ENCODE assay signal across 8 cellular contexts in the genomic region with DNA sequence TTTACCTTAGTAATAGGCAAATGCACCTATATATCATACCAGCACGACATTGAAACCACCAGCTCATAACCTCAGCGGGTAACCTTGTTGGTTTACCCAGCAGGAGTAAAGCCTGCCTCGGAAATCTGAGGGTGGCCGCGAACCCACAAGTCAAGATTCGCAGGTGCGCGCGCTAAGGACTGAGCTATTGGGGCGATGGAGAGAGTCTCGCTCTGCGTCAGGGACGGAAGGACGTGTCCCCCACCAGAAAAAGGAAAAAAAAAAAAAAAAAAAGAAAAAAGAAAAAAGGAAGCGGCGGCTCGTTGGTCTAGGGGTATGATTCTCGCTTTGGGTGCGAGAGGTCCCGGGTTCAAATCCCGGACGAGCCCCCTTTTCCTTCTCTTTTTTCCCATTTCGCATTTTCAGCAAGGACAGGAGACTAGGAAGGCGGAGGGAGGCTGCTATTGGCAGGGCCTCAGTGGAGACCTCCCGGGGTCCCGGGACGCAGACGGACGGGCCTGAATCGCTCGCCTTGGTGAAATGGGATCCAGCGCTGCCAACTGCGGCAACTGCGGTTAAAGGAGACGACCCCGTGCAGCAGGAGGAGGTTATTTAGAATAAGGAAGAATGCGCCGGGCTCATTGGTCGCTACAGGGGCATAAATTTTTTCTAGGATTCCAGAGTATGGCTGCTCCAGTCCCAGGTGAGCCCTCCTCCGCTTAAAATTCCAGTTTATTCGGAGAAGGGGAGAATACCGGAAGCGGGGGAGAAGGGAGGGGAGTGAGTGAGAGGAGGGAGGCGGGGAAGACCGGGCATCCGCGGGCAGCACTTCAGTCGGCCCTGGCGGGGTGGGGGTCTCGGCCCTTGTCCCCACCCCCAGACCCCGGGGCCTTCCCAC.
DNase-seq lines count a peak whose midpoint lies in the region; ATAC-seq lines count a peak whose summit lies in the region.

A gene (plus strand): TSS at position 407 of the 877 bp plus-strand sequence.

- DNase-seq in NCI-H510A treated with DMSO at 0.1 percent for 48 hours (lab: John Stamatoyannopoulos, UW), result peak; percentile 29
- DNase-seq in NCI-H510A (lab: John Stamatoyannopoulos, UW), result no peak
- DNase-seq in NCI-H524 (lab: John Stamatoyannopoulos, UW), result peak; percentile 81 to 85
- DNase-seq in activated T-cell treated with anti-CD3 and anti-CD28 coated beads, Interleukin-2, amount 50 U/mL, for 48 hours, result peak; percentile 87 to 88
- peak; percentile 71 for DNase-seq in glomerular visceral epithelial cell (ENCODE audit: extremely low spot score)
- DNase-seq in stimulated activated CD4-positive, alpha-beta T cell treated with anti-CD3 and anti-CD28 coated beads, Interleukin-4, amount 100 ng/mL, for 1 hour, result peak; percentile 63
- DNase-seq in NCI-H526 treated with DMSO at 0.1 percent for 48 hours (lab: John Stamatoyannopoulos, UW), result no peak

- no peak for ATAC-seq in HG03520 (IDR thresholded peaks at IDR 0.05; ENCODE audit: unreplicated experiment)

Comparison
In these comparisons a context has a peak if more than half of its experiments do, and no peak if none do; other contexts are left out.
1. DNase-seq: peak in NCI-H510A treated with DMSO at 0.1 percent for 48 hours (single experiment), NCI-H524 (2 of 2), activated T-cell treated with anti-CD3 and anti-CD28 coated beads, Interleukin-2, amount 50 U/mL, for 48 hours (2 of 2), glomerular visceral epithelial cell (single experiment) and stimulated activated CD4-positive, alpha-beta T cell treated with anti-CD3 and anti-CD28 coated beads, Interleukin-4, amount 100 ng/mL, for 1 hour (single experiment); none in NCI-H510A (single experiment) and NCI-H526 treated with DMSO at 0.1 percent for 48 hours (single experiment).